8 cellular contexts compared by ENCODE assay signal in the genomic region with DNA sequence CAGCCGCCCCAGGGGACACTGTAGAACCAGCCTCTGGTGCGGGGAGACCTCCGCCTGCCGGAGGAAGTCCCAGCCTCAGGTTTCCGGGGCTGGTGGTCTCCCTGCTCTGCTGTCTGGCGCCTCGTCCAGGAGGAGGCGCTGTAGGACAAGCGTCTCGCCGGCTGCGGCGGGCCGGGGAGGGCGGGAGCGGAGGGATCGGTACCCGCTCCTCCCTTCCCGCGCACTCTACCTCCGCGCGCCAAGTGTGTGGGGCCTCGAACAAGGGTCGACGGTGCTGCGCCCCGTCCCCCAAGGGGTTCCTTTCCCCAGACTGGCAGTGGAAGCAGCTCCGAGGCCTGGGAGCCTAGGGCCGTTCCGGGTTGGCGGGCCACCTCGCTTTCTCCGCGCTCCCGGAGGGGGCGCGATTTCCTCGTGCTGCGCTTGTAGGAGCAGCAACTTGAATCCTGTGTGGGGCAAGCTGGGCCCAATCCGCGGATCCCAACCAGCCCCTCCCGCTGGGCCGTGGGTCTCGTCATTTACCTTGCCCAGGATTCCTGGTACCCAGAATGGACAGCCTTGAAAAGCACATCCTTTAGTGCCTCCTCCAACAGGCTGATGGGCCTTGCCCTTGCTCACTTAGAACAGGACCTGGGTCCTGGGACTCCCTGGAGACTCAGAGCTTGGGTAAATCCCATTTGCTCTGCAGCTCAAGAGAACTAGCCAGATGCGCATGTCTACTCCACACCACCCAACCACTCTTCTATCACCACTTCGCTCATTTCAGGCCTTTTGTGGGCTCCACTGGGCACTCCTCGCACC. TPM values are rescaled to one million over a fixed set of nuclear protein-coding genes. Genes with fewer than 3 reads are reported as not detected.
A peak's percentile ranks its signal among the peaks of the same experiment; 100 is the strongest.
DNase-seq lines count a peak whose midpoint lies in the region; ATAC-seq and TF ChIP-seq lines count a peak whose summit lies in the region.

No MANE protein-coding gene starts in this region.

- H3K4me3 ChIP-seq in endodermal cell (ENCODE audit: low read length) (peak overlapping the region; percentile 76), mesodermal cell (ENCODE audit: extremely low read depth, insufficient read depth, low read length, poor library complexity, severe bottlenecking) (peak overlapping the region; percentile 37)

- H3K4me1 ChIP-seq in endodermal cell (ENCODE audit: control insufficient read depth, insufficient read depth, low read length), result peaks cover 3% of the 10 kb centered on the region
- no peaks in the 10 kb centered on the region for H3K4me1 ChIP-seq in mesodermal cell (ENCODE audit: control insufficient read depth, insufficient read depth, low read length, poor library complexity, severe bottlenecking)

- H3K27me3 ChIP-seq in endodermal cell (ENCODE audit: control insufficient read depth, insufficient read depth, low read length, poor library complexity, severe bottlenecking), result peaks cover 98% of the 10 kb centered on the region

- H3K9ac ChIP-seq in endodermal cell (ENCODE audit: extremely low read depth, low read length, poor library complexity, severe bottlenecking), result no peak overlapping the region

- H3K27ac Mint-ChIP-seq in activated CD4-positive, alpha-beta memory T cell treated with anti-CD3 and anti-CD28 coated beads for 36 hours, result no peak overlapping the region
- H3K27ac Mint-ChIP-seq in endodermal cell, result no peak overlapping the region

- DNase-seq in AG08396 (ENCODE audit: low spot score) (peak; percentile 94), NCI-H446 (lab: John Stamatoyannopoulos, UW) (peak; percentile 72 to 92), endodermal cell (peak; percentile 95)
- peak; percentile 75 for DNase-seq in activated CD4-positive, alpha-beta memory T cell treated with anti-CD3 and anti-CD28 coated beads for 36 hours
- peak; percentile 32 to 41 for DNase-seq in stimulated activated CD8-positive, alpha-beta memory T cell treated with anti-CD3 and anti-CD28 coated beads, Interleukin-4, amount 100 ng/mL, for 1 hour (ENCODE audit: low read depth in 2 of 2, low spot score in 1 of 2)

- POLR2A ChIA-PET in activated CD4-positive, alpha-beta memory T cell treated with anti-CD3 and anti-CD28 coated beads for 36 hours (lab: Charles Lee), result no interaction called here

- H3K9me3 Mint-ChIP-seq in activated CD4-positive, alpha-beta memory T cell treated with anti-CD3 and anti-CD28 coated beads for 36 hours, result peaks cover 4% of the 10 kb centered on the region
- no peaks in the 10 kb centered on the region for H3K9me3 Mint-ChIP-seq in endodermal cell

- H3K27ac ChIP-seq in endodermal cell (ENCODE audit: low read depth, low read length) (no peak overlapping the region), mesodermal cell (ENCODE audit: low read depth, low read length, severe bottlenecking) (no peak overlapping the region)

- peaks cover 8% of the 10 kb centered on the region for H3K36me3 Mint-ChIP-seq in activated CD4-positive, alpha-beta memory T cell treated with anti-CD3 and anti-CD28 coated beads for 36 hours
- no peaks in the 10 kb centered on the region for H3K36me3 Mint-ChIP-seq in endodermal cell (ENCODE audit: low read depth)

- H3K36me3 ChIP-seq in endodermal cell (ENCODE audit: control insufficient read depth, insufficient read depth, low read length), result no peaks in the 10 kb centered on the region
- no peaks in the 10 kb centered on the region for H3K36me3 ChIP-seq in mesodermal cell (ENCODE audit: control insufficient read depth, insufficient read depth, low read length)

- H3K27me3 Mint-ChIP-seq in activated CD4-positive, alpha-beta memory T cell treated with anti-CD3 and anti-CD28 coated beads for 36 hours, result peaks cover 74% of the 10 kb centered on the region
- peaks cover 98% of the 10 kb centered on the region for H3K27me3 Mint-ChIP-seq in endodermal cell (ENCODE audit: insufficient read depth)

- ATAC-seq in GM18511 (IDR thresholded peaks at IDR 0.05; ENCODE audit: unreplicated experiment) (peak; percentile 96), HG02981 (IDR thresholded peaks at IDR 0.05; ENCODE audit: unreplicated experiment) (peak; percentile 84)

- peak; percentile 98 for TF ChIP-seq CTCF in endodermal cell (conservative IDR thresholded peaks at IDR 0.05)

- 7 to 12% methylated on average over 34 to 48 of the region's 48 CpGs for WGBS in endodermal cell (ENCODE audit: insufficient coverage in 1 of 2, insufficient read length in 1 of 2), 2 experiments
- 7 to 8% methylated on average over 31 to 39 of the region's 48 CpGs for WGBS in mesodermal cell (ENCODE audit: insufficient coverage in 2 of 2), 2 experiments

- H3K9me3 ChIP-seq in endodermal cell (ENCODE audit: control insufficient read depth, low read length) (peaks cover 14% of the 10 kb centered on the region), mesodermal cell (ENCODE audit: control insufficient read depth, low read length) (no peaks in the 10 kb centered on the region)

- intact Hi-C loops in activated CD4-positive, alpha-beta memory T cell treated with anti-CD3 and anti-CD28 coated beads for 36 hours (cut with micrococcal nuclease), result loop anchor here (1.0 kb wide), 2 partner anchors 315 to 414 kb away; no protein-coding TSS in a partner anchor

- CTCF ChIA-PET in activated CD4-positive, alpha-beta memory T cell treated with anti-CD3 and anti-CD28 coated beads for 36 hours (lab: Charles Lee), result interaction anchor here (0.6 to 10.6 kb wide), 25 partner anchors 9 to 1009 kb away, joined by 3 to 108 read pairs (median 4); no protein-coding TSS in a partner anchor

- no peak overlapping the region for H3K4me3 Mint-ChIP-seq in activated CD4-positive, alpha-beta memory T cell treated with anti-CD3 and anti-CD28 coated beads for 36 hours
- H3K4me3 Mint-ChIP-seq in endodermal cell, result peak overlapping the region; percentile 49

- H3K4me1 Mint-ChIP-seq in activated CD4-positive, alpha-beta memory T cell treated with anti-CD3 and anti-CD28 coated beads for 36 hours (ENCODE audit: low read depth), result peaks cover 15% of the 10 kb centered on the region
- H3K4me1 Mint-ChIP-seq in endodermal cell, result no peaks in the 10 kb centered on the region

RNA-seq across cellular contexts. Expression of a gene that starts 10.6 kb away (rescaled TPM):
- total RNA-seq in activated CD4-positive, alpha-beta memory T cell treated with anti-CD3 and anti-CD28 coated beads for 36 hours, result not detected
- not detected for total RNA-seq in endodermal cell
- 23.7 TPM for polyA plus RNA-seq in endodermal cell (2013, experiment 1 of 2)
- 13.2 TPM for polyA plus RNA-seq in endodermal cell (2013, experiment 2 of 2)
- polyA plus RNA-seq in mesodermal cell (2013, experiment 1 of 2), result 6.5 TPM
- polyA plus RNA-seq in mesodermal cell (2013, experiment 2 of 2), result 4.2 TPM

RNA-seq across cellular contexts. Expression of a gene that starts 11.2 kb away (rescaled TPM):
- total RNA-seq in activated CD4-positive, alpha-beta memory T cell treated with anti-CD3 and anti-CD28 coated beads for 36 hours, result not detected
- total RNA-seq in endodermal cell, result not detected
- polyA plus RNA-seq in endodermal cell (2013, experiment 1 of 2), result 3.6 TPM
- polyA plus RNA-seq in endodermal cell (2013, experiment 2 of 2), result 2.2 TPM
- 2.1 TPM for polyA plus RNA-seq in mesodermal cell (2013, experiment 1 of 2)
- polyA plus RNA-seq in mesodermal cell (2013, experiment 2 of 2), result 1.0 TPM

RNA-seq across cellular contexts. Expression of a gene that starts 16.4 kb away (rescaled TPM):
- total RNA-seq in activated CD4-positive, alpha-beta memory T cell treated with anti-CD3 and anti-CD28 coated beads for 36 hours, result not detected
- total RNA-seq in endodermal cell, result not detected
- 4.2 TPM for polyA plus RNA-seq in endodermal cell (2013, experiment 1 of 2)
- 4.3 TPM for polyA plus RNA-seq in endodermal cell (2013, experiment 2 of 2)
- polyA plus RNA-seq in mesodermal cell (2013, experiment 1 of 2), result 3.3 TPM
- 2.3 TPM for polyA plus RNA-seq in mesodermal cell (2013, experiment 2 of 2)

RNA-seq across cellular contexts. Expression of a gene that starts 18.2 kb away (rescaled TPM):
- not detected for total RNA-seq in activated CD4-positive, alpha-beta memory T cell treated with anti-CD3 and anti-CD28 coated beads for 36 hours
- not detected for total RNA-seq in endodermal cell
- polyA plus RNA-seq in endodermal cell (2013, experiment 1 of 2), result 5.2 TPM
- polyA plus RNA-seq in endodermal cell (2013, experiment 2 of 2), result 2.4 TPM
- polyA plus RNA-seq in mesodermal cell (2013, experiment 1 of 2), result 1.9 TPM
- polyA plus RNA-seq in mesodermal cell (2013, experiment 2 of 2), result 2.1 TPM

RNA-seq across cellular contexts. Expression of a gene that starts 24.1 kb away (rescaled TPM):
- total RNA-seq in activated CD4-positive, alpha-beta memory T cell treated with anti-CD3 and anti-CD28 coated beads for 36 hours, result not detected
- total RNA-seq in endodermal cell, result not detected
- 3.9 TPM for polyA plus RNA-seq in endodermal cell (2013, experiment 1 of 2)
- 2.7 TPM for polyA plus RNA-seq in endodermal cell (2013, experiment 2 of 2)
- 1.9 TPM for polyA plus RNA-seq in mesodermal cell (2013, experiment 1 of 2)
- polyA plus RNA-seq in mesodermal cell (2013, experiment 2 of 2), result 0.96 TPM

Comparison
In these comparisons a context has a peak if more than half of its experiments do, and no peak if none do; other contexts are left out.
1. DNase-seq: peak in every context shown above with its lines; median percentile 95 in endodermal cell; 94 in AG08396; 82 in NCI-H446; 75 in activated CD4-positive, alpha-beta memory T cell treated with anti-CD3 and anti-CD28 coated beads for 36 hours; 36 in stimulated activated CD8-positive, alpha-beta memory T cell treated with anti-CD3 and anti-CD28 coated beads, Interleukin-4, amount 100 ng/mL, for 1 hour.